28 cellular contexts compared by ENCODE assay signal in the genomic region with DNA sequence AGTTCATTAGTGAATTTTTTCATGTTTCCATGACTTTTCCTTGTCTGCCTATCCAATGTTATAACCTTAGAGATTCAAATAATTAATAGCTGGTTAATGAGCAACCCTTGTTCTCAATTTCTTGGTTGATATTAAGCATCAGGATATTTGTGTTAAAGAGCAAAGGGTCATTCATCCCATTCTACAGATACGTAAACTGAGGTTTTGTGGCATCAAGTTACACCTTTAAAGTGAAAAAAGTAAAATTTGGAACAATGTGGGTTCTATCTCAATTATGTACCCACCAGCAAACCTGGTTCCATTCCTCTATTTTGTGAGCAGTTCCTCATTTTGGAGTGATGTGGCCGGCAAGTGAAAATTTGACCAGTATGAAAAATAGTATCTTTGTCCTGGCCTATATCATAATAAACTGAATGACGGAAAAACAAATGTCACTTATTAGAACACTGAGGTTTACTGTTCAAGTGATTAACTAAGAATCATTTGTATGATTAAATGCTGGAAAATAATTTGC.
"Had no signal": no experiment of that assay in that cellular context is flagged by ENCODE, and none has a peak within 500 bp of the region (broad histone marks: within the 10 kb centered on the region; RNA-seq: fewer than 3 reads in every experiment).

No MANE protein-coding gene starts in this region.

- H3K79me2 ChIP-seq: parathyroid adenoma had no signal

- H3K27ac ChIP-seq: neural progenitor cell, ovary, parathyroid adenoma, psoas muscle, skin epidermis, spleen, suprapubic skin, testis, tibial artery, transverse colon, upper lobe of right lung, uterus had no signal

- H3K4me3 ChIP-seq: neural progenitor cell, ovary, psoas muscle, skin epidermis, smooth muscle cell, spleen, suprapubic skin, testis, tibial artery, transverse colon, upper lobe of right lung, uterus had no signal

- H3K4me1 ChIP-seq: neural progenitor cell, psoas muscle, spleen, suprapubic skin, testis, tibial artery, transverse colon, upper lobe of right lung, uterus had no signal

- DNase-seq: natural killer cell; occipital lobe; ovary; posterior cingulate gyrus; psoas muscle; right cardiac atrium; spleen; stimulated activated CD4-positive, alpha-beta T cell treated with anti-CD3 and anti-CD28 coated beads, Interleukin-12 subunit alpha, Interleukin-12 subunit beta, amount 100 ng/mL, for 4 hours; stimulated activated CD4-positive, alpha-beta T cell treated with anti-CD3 and anti-CD28 coated beads, Interleukin-1b, Interleukin-23, amount 100 ng/mL, for 48 hours; stimulated activated CD4-positive, alpha-beta T cell treated with anti-CD3 and anti-CD28 coated beads, Interleukin-4, amount 100 ng/mL, for 1 hour; stimulated activated CD4-positive, alpha-beta T cell treated with anti-CD3 and anti-CD28 coated beads, Interleukin-4, amount 100 ng/mL, for 4 hours; stimulated activated CD8-positive, alpha-beta memory T cell treated with anti-CD3 and anti-CD28 coated beads, Interleukin-4, amount 100 ng/mL, for 48 hours; stimulated activated naive CD4-positive, alpha-beta T cell; stimulated activated naive CD8-positive, alpha-beta T cell treated with anti-CD3 and anti-CD28 coated beads, Interleukin-15, amount 100 ng/mL, for 72 hours; stimulated activated naive CD8-positive, alpha-beta T cell treated with anti-CD3 and anti-CD28 coated beads, Interleukin-15, Interleukin-2, amounts not matched to agents 100 U/mL and 50 U/mL, for 24 hours; substantia nigra; testis; tibial artery; transverse colon; upper lobe of right lung; uterus had no signal

- ATAC-seq: natural killer cell; psoas muscle; right cardiac atrium; sciatic nerve; stimulated activated memory B cell treated with anti-CD40 and anti-IgM and Interleukin-4, amounts not matched to agents 10 μg/mL and 1 μg/mL and 100 μg/mL, for 72 hours; stimulated activated naive CD8-positive, alpha-beta T cell treated with anti-CD3 and anti-CD28 coated beads, Interleukin-15, amount 100 ng/mL, for 72 hours; stimulated activated naive CD8-positive, alpha-beta T cell treated with anti-CD3 and anti-CD28 coated beads, Interleukin-15, Interleukin-2, amounts not matched to agents 100 U/mL and 50 U/mL, for 24 hours; upper lobe of right lung had no signal

- H3K9ac ChIP-seq: neural progenitor cell, parathyroid adenoma had no signal

- H2AFZ ChIP-seq: neural progenitor cell, parathyroid adenoma had no signal

- H3K27me3 ChIP-seq: neural progenitor cell, ovary, suprapubic skin, testis, transverse colon, upper lobe of right lung, uterus had no signal

- H3K4me2 ChIP-seq: neural progenitor cell, smooth muscle cell had no signal

- H3K36me3 ChIP-seq: neural progenitor cell, ovary, spleen, suprapubic skin, tibial artery, transverse colon, upper lobe of right lung, uterus had no signal

- H3K9me3 ChIP-seq: ovary, psoas muscle, spleen, suprapubic skin, testis, tibial artery, transverse colon, upper lobe of right lung, uterus had no signal
